22 cellular contexts compared by ENCODE assay signal in the genomic region with DNA sequence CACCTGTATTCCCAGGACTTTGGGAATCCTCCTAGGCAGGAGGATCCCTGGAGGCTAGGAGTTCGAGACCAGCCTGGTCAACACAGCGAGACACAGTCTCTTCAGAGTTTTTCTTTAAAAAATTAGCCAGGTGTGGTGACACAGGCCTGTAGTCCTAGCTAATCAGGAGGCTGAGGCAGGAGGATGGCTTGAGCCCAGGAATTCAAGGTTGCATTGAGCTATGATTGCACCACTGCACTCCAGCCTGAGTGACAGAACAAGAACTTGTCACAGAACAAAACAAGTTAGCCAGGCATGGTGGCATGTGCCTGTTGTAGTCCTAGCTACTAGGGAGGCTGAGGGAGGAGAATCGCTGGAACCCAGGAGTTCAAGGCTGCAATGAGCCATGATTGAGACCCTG. TPM values are rescaled to one million over a fixed set of nuclear protein-coding genes. Genes with fewer than 3 reads are reported as not detected.
"Had no signal": no experiment of that assay in that cellular context is flagged by ENCODE, and none has a peak within 500 bp of the region (broad histone marks: within the 10 kb centered on the region; RNA-seq: fewer than 3 reads in every experiment).

No MANE protein-coding gene starts in this region.

- H3K4me3 ChIP-seq: lung, prostate gland, right atrium auricular region, suprapubic skin, transverse colon had no signal

- H3K36me3 ChIP-seq: prostate gland, right atrium auricular region, suprapubic skin, transverse colon, WERI-Rb-1 had no signal

- H3K4me3 Mint-ChIP-seq: activated CD4-positive, alpha-beta memory T cell treated with anti-CD3 and anti-CD28 coated beads for 36 hours; activated CD4-positive, alpha-beta T cell treated with anti-CD3 and anti-CD28 coated beads for 36 hours; activated naive CD8-positive, alpha-beta T cell treated with anti-CD3 and anti-CD28 coated beads for 36 hours; activated T-helper 1 cell treated with anti-CD3 and anti-CD28 coated beads, Interleukin-12 subunit alpha, Interleukin-12 subunit beta, Interleukin-2, Interleukin-4 antibody, amounts not matched to agents 30 ng/mL and 10 ng/mL and 1 ng/mL, durations not matched to agents 14 hours and 24 hours and 36 hours; stimulated activated naive CD8-positive, alpha-beta T cell treated with anti-CD3 and anti-CD28 coated beads, Interleukin-15, Interleukin-2, amounts not matched to agents 100 ng/mL and 50 ng/mL, for 24 hours had no signal

- H3K27ac Mint-ChIP-seq: activated CD4-positive, alpha-beta memory T cell treated with anti-CD3 and anti-CD28 coated beads for 36 hours; activated CD4-positive, alpha-beta T cell treated with anti-CD3 and anti-CD28 coated beads for 36 hours; activated naive CD8-positive, alpha-beta T cell treated with anti-CD3 and anti-CD28 coated beads for 36 hours; activated T-helper 1 cell treated with anti-CD3 and anti-CD28 coated beads, Interleukin-12 subunit alpha, Interleukin-12 subunit beta, Interleukin-2, Interleukin-4 antibody, amounts not matched to agents 30 ng/mL and 10 ng/mL and 1 ng/mL, durations not matched to agents 14 hours and 24 hours and 36 hours; stimulated activated naive CD8-positive, alpha-beta T cell treated with anti-CD3 and anti-CD28 coated beads, Interleukin-15, Interleukin-2, amounts not matched to agents 100 ng/mL and 50 ng/mL, for 24 hours had no signal

- H3K9me3 Mint-ChIP-seq: activated CD4-positive, alpha-beta memory T cell treated with anti-CD3 and anti-CD28 coated beads for 36 hours; activated naive CD8-positive, alpha-beta T cell treated with anti-CD3 and anti-CD28 coated beads for 36 hours; activated T-helper 1 cell treated with anti-CD3 and anti-CD28 coated beads, Interleukin-12 subunit alpha, Interleukin-12 subunit beta, Interleukin-2, Interleukin-4 antibody, amounts not matched to agents 30 ng/mL and 10 ng/mL and 1 ng/mL, durations not matched to agents 14 hours and 24 hours and 36 hours; stimulated activated naive CD8-positive, alpha-beta T cell treated with anti-CD3 and anti-CD28 coated beads, Interleukin-15, Interleukin-2, amounts not matched to agents 100 ng/mL and 50 ng/mL, for 24 hours had no signal

- ATAC-seq: activated CD4-positive, alpha-beta T cell treated with anti-CD3 and anti-CD28 coated beads for 36 hours had no signal

- H3K9me3 ChIP-seq: prostate gland, right atrium auricular region, suprapubic skin, transverse colon had no signal

- H3K27me3 ChIP-seq: right atrium auricular region, suprapubic skin, transverse colon had no signal

- H3K36me3 Mint-ChIP-seq: activated CD4-positive, alpha-beta memory T cell treated with anti-CD3 and anti-CD28 coated beads for 36 hours; activated naive CD8-positive, alpha-beta T cell treated with anti-CD3 and anti-CD28 coated beads for 36 hours had no signal

- H3K27ac ChIP-seq: epithelial cell of prostate, prostate gland, right atrium auricular region, suprapubic skin, WERI-Rb-1 had no signal

- DNase-seq: activated CD4-positive, alpha-beta memory T cell treated with anti-CD3 and anti-CD28 coated beads for 36 hours; activated CD4-positive, alpha-beta T cell treated with anti-CD3 and anti-CD28 coated beads for 36 hours; activated naive CD4-positive, alpha-beta T cell; activated naive CD8-positive, alpha-beta T cell treated with anti-CD3 and anti-CD28 coated beads for 36 hours; activated T-cell treated with anti-CD3 and anti-CD28 coated beads for 4 hours; amygdala; foreskin fibroblast; hippocampal formation; midbrain; stimulated activated CD4-positive, alpha-beta T cell treated with anti-CD3 and anti-CD28 coated beads, Interleukin-2, amount 100 ng/mL, for 48 hours; SW 1271; T-helper 2 cell; transverse colon; WERI-Rb-1 had no signal

RNA-seq across cellular contexts. Expression of a gene that starts 48.3 kb away (rescaled TPM):
- total RNA-seq: activated CD4-positive, alpha-beta memory T cell treated with anti-CD3 and anti-CD28 coated beads for 36 hours; activated CD4-positive, alpha-beta T cell treated with anti-CD3 and anti-CD28 coated beads for 36 hours; activated naive CD8-positive, alpha-beta T cell treated with anti-CD3 and anti-CD28 coated beads for 36 hours; activated T-helper 1 cell treated with anti-CD3 and anti-CD28 coated beads, Interleukin-12 subunit alpha, Interleukin-12 subunit beta, Interleukin-2, Interleukin-4 antibody, amounts not matched to agents 30 ng/mL and 10 ng/mL and 1 ng/mL, durations not matched to agents 14 hours and 24 hours and 36 hours had no signal
- polyA plus RNA-seq: neural cell had no signal
